9 cellular contexts compared by ENCODE assay signal in the genomic region with DNA sequence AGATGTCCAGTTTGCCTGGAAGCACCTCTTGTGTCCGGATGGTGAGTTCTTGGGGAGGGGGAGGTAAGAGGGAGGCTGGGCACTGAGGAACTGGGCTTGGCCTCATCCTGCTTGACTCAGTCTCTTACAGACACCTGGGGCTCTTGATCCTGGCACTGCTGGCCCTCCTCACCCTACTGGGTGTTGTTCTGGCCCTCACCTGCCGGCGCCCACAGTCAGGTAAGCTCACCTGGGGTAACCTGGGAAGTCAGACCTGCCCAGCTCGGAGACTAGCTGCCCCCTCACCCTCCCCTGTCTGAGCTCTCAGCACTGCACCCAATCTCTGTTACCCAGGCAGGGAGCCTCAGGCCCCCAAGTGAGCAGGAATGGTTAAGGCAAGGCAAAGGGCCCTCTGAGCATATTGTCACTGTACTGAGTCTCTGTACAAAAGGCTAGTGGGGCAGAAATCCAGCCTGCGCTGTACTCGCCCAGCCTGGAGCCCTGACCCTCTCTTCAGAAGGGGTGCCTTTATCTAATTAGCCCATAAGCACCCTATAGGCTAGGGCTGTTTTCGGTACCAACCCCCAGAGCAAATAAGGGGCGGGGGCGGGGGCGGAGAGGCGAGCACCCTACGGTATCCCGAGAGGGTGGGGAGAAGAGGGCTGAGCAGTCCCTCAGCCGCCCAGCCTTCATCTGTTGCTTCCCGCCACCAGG. TPM values are rescaled to one million over a fixed set of nuclear protein-coding genes. Genes with fewer than 3 reads are reported as not detected.
DNase-seq lines count a peak whose midpoint lies in the region; ATAC-seq and TF ChIP-seq lines count a peak whose summit lies in the region.
"Had no signal": no experiment of that assay in that cellular context is flagged by ENCODE, and none has a peak within 500 bp of the region (broad histone marks: within the 10 kb centered on the region; RNA-seq: fewer than 3 reads in every experiment).

No MANE protein-coding gene starts in this region.

- H3K36me3 Mint-ChIP-seq in activated CD4-positive, alpha-beta memory T cell treated with anti-CD3 and anti-CD28 coated beads for 36 hours = peaks cover 3% of the 10 kb centered on the region
- peaks cover 4% of the 10 kb centered on the region for H3K36me3 Mint-ChIP-seq in activated CD4-positive, alpha-beta memory T cell treated with anti-CD3 and anti-CD28 coated beads, Interleukin-2, amount 10 ng/mL, durations not matched to agents 7 days and 5 days (ENCODE audit: low read depth)
- H3K36me3 Mint-ChIP-seq in T-cell = no peaks in the 10 kb centered on the region

- no peak for DNase-seq in activated CD4-positive, alpha-beta memory T cell treated with anti-CD3 and anti-CD28 coated beads for 36 hours
- DNase-seq in activated CD4-positive, alpha-beta memory T cell treated with anti-CD3 and anti-CD28 coated beads, Interleukin-2, amount 10 ng/mL, durations not matched to agents 7 days and 5 days = no peak
- DNase-seq in T-cell (no peak), left lobe of liver (ENCODE audit: low spot score) (no peak), thyroid gland (no peak), superior temporal gyrus (ENCODE audit: extremely low spot score) (no peak)
- DNase-seq: activated T-cell treated with anti-CD3 and anti-CD28 coated beads, Interleukin-2, amount 50 U/mL, for 4 hours had no signal

- 47 to 94% methylated on average over 5 to 8 of the region's 15 CpGs for WGBS in thyroid gland, 2 donors

- no peak for TF ChIP-seq POLR2A in thyroid gland (IDR thresholded peaks at IDR 0.05)

- H3K4me1 Mint-ChIP-seq in activated CD4-positive, alpha-beta memory T cell treated with anti-CD3 and anti-CD28 coated beads for 36 hours (ENCODE audit: low read depth) = peaks cover 28% of the 10 kb centered on the region
- peaks cover 18% of the 10 kb centered on the region for H3K4me1 Mint-ChIP-seq in activated CD4-positive, alpha-beta memory T cell treated with anti-CD3 and anti-CD28 coated beads, Interleukin-2, amount 10 ng/mL, durations not matched to agents 7 days and 5 days
- peaks cover 0 to 31% (median 19%) of the 10 kb centered on the region in 3 donors for H3K4me1 Mint-ChIP-seq in T-cell

- no peak overlapping the region for H3K27ac Mint-ChIP-seq in activated CD4-positive, alpha-beta memory T cell treated with anti-CD3 and anti-CD28 coated beads for 36 hours
- H3K27ac Mint-ChIP-seq in activated CD4-positive, alpha-beta memory T cell treated with anti-CD3 and anti-CD28 coated beads, Interleukin-2, amount 10 ng/mL, durations not matched to agents 7 days and 5 days = no peak overlapping the region
- H3K27ac Mint-ChIP-seq in T-cell = no peak overlapping the region

- H3K27ac ChIP-seq in thyroid gland = peak overlapping the region in 2 of 3 donors; percentile 71 to 74

- intact Hi-C loops in activated CD4-positive, alpha-beta memory T cell treated with anti-CD3 and anti-CD28 coated beads for 36 hours (cut with micrococcal nuclease) = loop anchor here (5.0 kb wide), 1 partner anchor 107 kb away; no protein-coding TSS in a partner anchor
- intact Hi-C loops in thyroid gland (cut with DNase I) = no loop called here

- H3K27me3 ChIP-seq in thyroid gland = no peaks in the 10 kb centered on the region

- peak overlapping the region; percentile 65 for H3K4me3 Mint-ChIP-seq in activated CD4-positive, alpha-beta memory T cell treated with anti-CD3 and anti-CD28 coated beads for 36 hours
- H3K4me3 Mint-ChIP-seq in activated CD4-positive, alpha-beta memory T cell treated with anti-CD3 and anti-CD28 coated beads, Interleukin-2, amount 10 ng/mL, durations not matched to agents 7 days and 5 days = no peak overlapping the region
- peak overlapping the region; percentile 9 to 73 (median 41) for H3K4me3 Mint-ChIP-seq in T-cell

- peaks cover 29 to 33% of the 10 kb centered on the region in 2 donors for H3K4me1 ChIP-seq in thyroid gland

- CTCF ChIA-PET in activated CD4-positive, alpha-beta memory T cell treated with anti-CD3 and anti-CD28 coated beads for 36 hours (lab: Charles Lee) = interaction anchor here (0.9 to 6.8 kb wide), 4 partner anchors 12 to 349 kb away, joined by 3 to 54 read pairs (median 4); partner anchors contain the start of genes CRELD1 and IL17RE
- CTCF ChIA-PET in activated CD4-positive, alpha-beta memory T cell treated with anti-CD3 and anti-CD28 coated beads, Interleukin-2, amount 10 ng/mL, durations not matched to agents 7 days and 5 days (lab: Charles Lee) = interaction anchor here (0.8 to 7.5 kb wide), 3 partner anchors 17 to 88 kb away, joined by 3 to 51 read pairs (median 3); partner anchors contain the start of gene CRELD1
- CTCF ChIA-PET in T-cell (lab: Charles Lee) = no interaction called here

- no peak for TF ChIP-seq CTCF in thyroid gland (IDR thresholded peaks at IDR 0.05)

- POLR2A ChIA-PET in activated CD4-positive, alpha-beta memory T cell treated with anti-CD3 and anti-CD28 coated beads for 36 hours (lab: Charles Lee) = interaction anchor here (0.9 kb wide), 1 partner anchor 18 kb away, joined by 4 read pairs; no protein-coding TSS in a partner anchor
- POLR2A ChIA-PET in activated CD4-positive, alpha-beta memory T cell treated with anti-CD3 and anti-CD28 coated beads, Interleukin-2, amount 10 ng/mL, durations not matched to agents 7 days and 5 days (lab: Charles Lee) = interaction anchor here (3.7 to 3.8 kb wide), 2 partner anchors 12 to 18 kb away, joined by 17 read pairs; partner anchors contain the start of genes CRELD1 and IL17RE
- POLR2A ChIA-PET in T-cell (lab: Charles Lee) = no interaction called here

- no peaks in the 10 kb centered on the region for H3K9me3 ChIP-seq in thyroid gland

- H3K9me3 Mint-ChIP-seq in activated CD4-positive, alpha-beta memory T cell treated with anti-CD3 and anti-CD28 coated beads for 36 hours = peaks cover 3% of the 10 kb centered on the region
- peaks cover 3% of the 10 kb centered on the region for H3K9me3 Mint-ChIP-seq in activated CD4-positive, alpha-beta memory T cell treated with anti-CD3 and anti-CD28 coated beads, Interleukin-2, amount 10 ng/mL, durations not matched to agents 7 days and 5 days
- H3K9me3 Mint-ChIP-seq in T-cell = no peaks in the 10 kb centered on the region
- H3K9me3 Mint-ChIP-seq: activated T-cell treated with anti-CD3 and anti-CD28 coated beads, Interleukin-2, amount 50 U/mL, for 4 hours had no signal

- peak overlapping the region in 1 of 3 donors; percentile 46 for H3K4me3 ChIP-seq in thyroid gland (replicated peaks in 1 of 3)

- H3K27me3 Mint-ChIP-seq in activated CD4-positive, alpha-beta memory T cell treated with anti-CD3 and anti-CD28 coated beads for 36 hours = peaks cover 2% of the 10 kb centered on the region
- H3K27me3 Mint-ChIP-seq in activated CD4-positive, alpha-beta memory T cell treated with anti-CD3 and anti-CD28 coated beads, Interleukin-2, amount 10 ng/mL, durations not matched to agents 7 days and 5 days = peaks cover 14% of the 10 kb centered on the region
- no peaks in the 10 kb centered on the region for H3K27me3 Mint-ChIP-seq in T-cell

- H3K36me3 ChIP-seq in thyroid gland = no peaks in the 10 kb centered on the region

- peak in 2 of 4 experiments; percentile 49 to 64 for ATAC-seq in T-cell (replicated peaks in 1 of 4)
- ATAC-seq in left lobe of liver = peak; percentile 2
- ATAC-seq in HG03097 (IDR thresholded peaks at IDR 0.05; ENCODE audit: low FRiP score, unreplicated experiment) = no peak
- ATAC-seq in HG03521 (IDR thresholded peaks at IDR 0.05; ENCODE audit: unreplicated experiment) = no peak

RNA-seq across cellular contexts. Expression of gene IL17RC, which starts 2.2 kb away (rescaled TPM):
- total RNA-seq in activated CD4-positive, alpha-beta memory T cell treated with anti-CD3 and anti-CD28 coated beads for 36 hours = under 1 TPM; 0.40 to 0.46 TPM
- total RNA-seq in activated CD4-positive, alpha-beta memory T cell treated with anti-CD3 and anti-CD28 coated beads, Interleukin-2, amount 10 ng/mL, durations not matched to agents 7 days and 5 days = under 1 TPM; 0.23 to 0.45 TPM
- total RNA-seq in T-cell (1 to 10 TPM in 2 of 5 donors, under 1 TPM in 3; 0.54 to 1.2 (median 0.80) TPM), left lobe of liver (52.2 TPM), thyroid gland (10 to 100 TPM; 64.2 to 70.2 (median 68.0) TPM)

RNA-seq across cellular contexts. Expression of gene IL17RE, which starts 12.1 kb away (rescaled TPM):
- total RNA-seq in activated CD4-positive, alpha-beta memory T cell treated with anti-CD3 and anti-CD28 coated beads for 36 hours = 1 to 10 TPM; 1.8 to 1.9 TPM
- 1 to 10 TPM; 1.7 to 3.0 TPM for total RNA-seq in activated CD4-positive, alpha-beta memory T cell treated with anti-CD3 and anti-CD28 coated beads, Interleukin-2, amount 10 ng/mL, durations not matched to agents 7 days and 5 days
- total RNA-seq in T-cell (1 to 10 TPM in 4 of 5 donors, under 1 TPM in 1; 0.68 to 5.1 (median 1.9) TPM), left lobe of liver (2.5 TPM), thyroid gland (1 to 10 TPM; 3.7 to 8.1 (median 6.7) TPM)

RNA-seq across cellular contexts. Expression of gene CRELD1, which starts 18.9 kb away (rescaled TPM):
- total RNA-seq in activated CD4-positive, alpha-beta memory T cell treated with anti-CD3 and anti-CD28 coated beads for 36 hours = 10 to 100 TPM; 14.1 to 16.1 TPM
- total RNA-seq in activated CD4-positive, alpha-beta memory T cell treated with anti-CD3 and anti-CD28 coated beads, Interleukin-2, amount 10 ng/mL, durations not matched to agents 7 days and 5 days = 10 to 100 TPM; 15.9 to 17.1 TPM
- 10 to 100 TPM; 23.0 to 55.2 (median 48.0) TPM for total RNA-seq in T-cell
- total RNA-seq in left lobe of liver = 41.0 TPM
- total RNA-seq in thyroid gland = 100 to 1,000 TPM in 2 of 4 donors, 10 to 100 TPM in 2; 57.3 to 192 (median 96.7) TPM

RNA-seq across cellular contexts. Expression of gene JAGN1, which starts 24.3 kb away (rescaled TPM):
- 10 to 100 TPM; 25.0 to 27.8 TPM for total RNA-seq in activated CD4-positive, alpha-beta memory T cell treated with anti-CD3 and anti-CD28 coated beads for 36 hours
- 10 to 100 TPM; 25.4 to 28.6 TPM for total RNA-seq in activated CD4-positive, alpha-beta memory T cell treated with anti-CD3 and anti-CD28 coated beads, Interleukin-2, amount 10 ng/mL, durations not matched to agents 7 days and 5 days
- total RNA-seq in T-cell (10 to 100 TPM; 16.9 to 28.6 (median 23.7) TPM), left lobe of liver (21.4 TPM), thyroid gland (10 to 100 TPM; 18.9 to 37.5 (median 32.7) TPM)

RNA-seq across cellular contexts. Expression of gene CIDEC, which starts 34.7 kb away (rescaled TPM):
- not detected for total RNA-seq in activated CD4-positive, alpha-beta memory T cell treated with anti-CD3 and anti-CD28 coated beads for 36 hours
- not detected for total RNA-seq in activated CD4-positive, alpha-beta memory T cell treated with anti-CD3 and anti-CD28 coated beads, Interleukin-2, amount 10 ng/mL, durations not matched to agents 7 days and 5 days
- under 1 TPM in 1 of 5 donors, not detected in 4; 0.66 TPM for total RNA-seq in T-cell
- 0.83 TPM for total RNA-seq in left lobe of liver
- 1 to 10 TPM; 2.2 to 9.4 (median 3.0) TPM for total RNA-seq in thyroid gland
- total RNA-seq: activated T-cell treated with anti-CD3 and anti-CD28 coated beads, Interleukin-2, amount 50 U/mL, for 4 hours had no signal

Comparison
In these comparisons a context has a peak if more than half of its experiments do, and no peak if none do; other contexts are left out.
1. RNA of gene IL17RC, which starts 2.2 kb away (total RNA-seq): 64.2 to 70.2 TPM in thyroid gland and 52.2 TPM in left lobe of liver (single experiment); 0.54 to 1.2 TPM in T-cell, 0.40 to 0.46 TPM in activated CD4-positive, alpha-beta memory T cell treated with anti-CD3 and anti-CD28 coated beads for 36 hours and 0.23 to 0.45 TPM in activated CD4-positive, alpha-beta memory T cell treated with anti-CD3 and anti-CD28 coated beads, Interleukin-2, amount 10 ng/mL, durations not matched to agents 7 days and 5 days; every median in the first group is over 10 times any median in the second.
2. CTCF ChIA-PET loops: an anchor here in activated CD4-positive, alpha-beta memory T cell treated with anti-CD3 and anti-CD28 coated beads for 36 hours (0.9 to 6.8 kb wide) and activated CD4-positive, alpha-beta memory T cell treated with anti-CD3 and anti-CD28 coated beads, Interleukin-2, amount 10 ng/mL, durations not matched to agents 7 days and 5 days (0.8 to 7.5 kb wide); none called in T-cell.
3. POLR2A ChIA-PET loops: an anchor here in activated CD4-positive, alpha-beta memory T cell treated with anti-CD3 and anti-CD28 coated beads for 36 hours (0.9 kb wide) and activated CD4-positive, alpha-beta memory T cell treated with anti-CD3 and anti-CD28 coated beads, Interleukin-2, amount 10 ng/mL, durations not matched to agents 7 days and 5 days (3.7 to 3.8 kb wide); none called in T-cell.